In the genomic region with DNA sequence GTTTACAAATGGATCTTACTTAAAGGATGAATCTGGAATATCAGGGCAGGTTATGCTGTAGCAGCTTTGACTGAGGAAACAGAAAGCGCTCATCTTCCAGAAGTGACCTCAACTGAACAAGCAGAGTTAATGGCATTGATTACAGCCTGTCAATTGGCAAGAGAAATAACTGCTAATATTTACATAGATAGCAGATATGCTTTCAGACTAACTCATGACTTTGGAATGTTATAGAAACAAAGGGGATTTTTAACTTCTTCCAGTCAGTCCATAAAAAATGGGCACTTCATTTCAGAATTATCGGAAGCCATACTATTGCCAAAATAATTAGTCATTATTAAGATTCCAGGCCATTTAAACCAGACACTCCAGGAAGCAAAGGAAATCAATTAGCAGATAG, we compare ENCODE assay signal across 18 cellular contexts.
"Had no signal": no experiment of that assay in that cellular context is flagged by ENCODE, and none has a peak within 500 bp of the region (broad histone marks: within the 10 kb centered on the region; RNA-seq: fewer than 3 reads in every experiment).

No MANE protein-coding gene starts in this region.

- H3K27me3 ChIP-seq: stomach had no signal

- DNase-seq: effector memory CD4-positive, alpha-beta T cell; glutamatergic neuron; kidney; left cardiac atrium; left ventricle myocardium superior; mesenchymal stem cell; naive thymus-derived CD4-positive, alpha-beta T cell; nephron progenitor cell; stimulated activated CD4-positive, alpha-beta T cell treated with anti-CD3 and anti-CD28 coated beads, Interleukin-2, amount 100 ng/mL, for 24 hours; stimulated activated CD4-positive, alpha-beta T cell treated with anti-CD3 and anti-CD28 coated beads, Interleukin-4, amount 100 ng/mL, for 4 hours; stimulated activated naive CD4-positive, alpha-beta T cell; stomach; substantia nigra had no signal

- H3K4me1 ChIP-seq: esophagus muscularis mucosa, gastroesophageal sphincter had no signal

- H3K4me3 ChIP-seq: esophagus muscularis mucosa, gastroesophageal sphincter, lung, stomach, thoracic aorta had no signal

- H3K9me3 ChIP-seq: esophagus muscularis mucosa, gastroesophageal sphincter, stomach, thoracic aorta had no signal

- ATAC-seq: gastroesophageal sphincter; left cardiac atrium; left ventricle myocardium superior; naive thymus-derived CD4-positive, alpha-beta T cell; sciatic nerve had no signal

- H3K27ac ChIP-seq: esophagus muscularis mucosa, gastroesophageal sphincter, stomach, thoracic aorta had no signal

- H3K36me3 ChIP-seq: esophagus muscularis mucosa, gastroesophageal sphincter, stomach, thoracic aorta had no signal
